27 cellular contexts compared by ENCODE assay signal in the genomic region with DNA sequence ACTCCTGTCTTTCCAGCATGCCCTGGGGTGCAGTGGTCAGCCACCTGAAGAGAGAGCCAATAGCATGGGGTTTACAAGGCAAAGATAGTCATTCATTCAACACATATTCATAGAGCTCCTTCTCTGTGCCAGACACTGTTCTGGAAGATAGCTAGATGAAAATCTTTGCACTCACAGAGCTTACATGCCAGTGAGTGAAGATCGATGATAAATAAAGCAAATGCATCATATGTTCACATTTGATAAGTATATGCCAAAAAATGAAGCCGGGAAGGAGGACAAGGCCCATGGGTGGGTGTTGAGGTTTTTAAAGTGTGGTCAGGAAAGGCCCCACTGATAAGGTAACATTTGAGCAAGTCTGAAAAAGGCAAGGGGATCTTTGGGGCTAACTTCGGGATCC.
"Had no signal": no experiment of that assay in that cellular context is flagged by ENCODE, and none has a peak within 500 bp of the region (broad histone marks: within the 10 kb centered on the region; RNA-seq: fewer than 3 reads in every experiment).

No MANE protein-coding gene starts in this region.

- H3K4me3 Mint-ChIP-seq: activated CD4-positive, alpha-beta memory T cell treated with anti-CD3 and anti-CD28 coated beads for 36 hours; activated CD4-positive, alpha-beta T cell treated with anti-CD3 and anti-CD28 coated beads, Interleukin-2, amount 10 ng/mL, durations not matched to agents 7 days and 5 days; activated naive CD4-positive, alpha-beta T cell treated with anti-CD3 and anti-CD28 coated beads for 36 hours; activated naive CD8-positive, alpha-beta T cell; activated T-cell treated with anti-CD3 and anti-CD28 coated beads, Interleukin-2, amount 50 U/mL, for 4 hours; T-cell; WTC11 had no signal

- H3K4me3 ChIP-seq: cardiac muscle cell, MG63, Peyer's patch had no signal

- H3K9me3 ChIP-seq: MG63, Peyer's patch had no signal

- H3K36me3 ChIP-seq: brain microvascular endothelial cell, Peyer's patch had no signal

- H3K36me3 Mint-ChIP-seq: activated CD4-positive, alpha-beta memory T cell treated with anti-CD3 and anti-CD28 coated beads for 36 hours; activated naive CD8-positive, alpha-beta T cell; T-cell; WTC11 had no signal

- H3K27ac ChIP-seq: brain microvascular endothelial cell, cardiac muscle cell, Peyer's patch, RWPE1 had no signal

- H3K9me3 Mint-ChIP-seq: activated CD4-positive, alpha-beta memory T cell treated with anti-CD3 and anti-CD28 coated beads for 36 hours; activated CD4-positive, alpha-beta T cell treated with anti-CD3 and anti-CD28 coated beads, Interleukin-2, amount 10 ng/mL, durations not matched to agents 7 days and 5 days; activated naive CD4-positive, alpha-beta T cell treated with anti-CD3 and anti-CD28 coated beads for 36 hours; activated T-cell treated with anti-CD3 and anti-CD28 coated beads, Interleukin-2, amount 50 U/mL, for 4 hours; T-cell; WTC11 had no signal

- H3K27me3 ChIP-seq: brain microvascular endothelial cell, cardiac muscle cell, MG63, Peyer's patch had no signal

- H3K27ac Mint-ChIP-seq: activated CD4-positive, alpha-beta memory T cell treated with anti-CD3 and anti-CD28 coated beads for 36 hours; activated CD4-positive, alpha-beta T cell treated with anti-CD3 and anti-CD28 coated beads, Interleukin-2, amount 10 ng/mL, durations not matched to agents 7 days and 5 days; activated naive CD4-positive, alpha-beta T cell treated with anti-CD3 and anti-CD28 coated beads for 36 hours; activated naive CD8-positive, alpha-beta T cell; T-cell; WTC11 had no signal

- DNase-seq: activated CD4-positive, alpha-beta memory T cell treated with anti-CD3 and anti-CD28 coated beads for 36 hours; activated CD4-positive, alpha-beta T cell treated with anti-CD3 and anti-CD28 coated beads for 1 hour; activated CD4-positive, alpha-beta T cell treated with anti-CD3 and anti-CD28 coated beads, Interleukin-2, amount 10 ng/mL, durations not matched to agents 7 days and 5 days; activated CD8-positive, alpha-beta memory T cell treated with anti-CD3 and anti-CD28 coated beads for 24 hours; activated gamma-delta T cell; activated naive CD4-positive, alpha-beta T cell treated with anti-CD3 and anti-CD28 coated beads for 36 hours; activated T-cell treated with anti-CD3 and anti-CD28 coated beads, Interleukin-2, amount 50 U/mL, for 4 hours; brain microvascular endothelial cell; cerebellar nuclear complex; MG63; MV-4-11; NCI-H1092 treated with DMSO at 0.1 percent for 48 hours; NCI-H1417 treated with DMSO at 0.1 percent for 48 hours; NCI-H1694 treated with DMSO at 0.1 percent for 48 hours; NCI-H2029 treated with DMSO at 0.1 percent for 48 hours; NCI-H345; NCI-H510A; NCI-H526 treated with DMSO at 0.1 percent for 48 hours; Peyer's patch; SHP77 treated with DMSO at 0.1 percent for 48 hours; T-cell; T-helper 2 cell; T1000 had no signal

- ATAC-seq: activated T-cell treated with anti-CD3 and anti-CD28 coated beads, Interleukin-2, amount 50 U/mL, for 4 hours; T-cell; WTC11 had no signal
